In genomic region chr10:61902448-61903183, GRCh38 we compare ENCODE assay signal across 1 cellular context.
TF ChIP-seq lines count a peak whose summit lies in the region.

No MANE protein-coding gene starts in this region.

TF ChIP-seq in HEK293, 187 proteins besides CTCF, POLR2A, EP300 and RAD21 (continued from another document and continues in another):
- TF ChIP-seq, protein P1, sequence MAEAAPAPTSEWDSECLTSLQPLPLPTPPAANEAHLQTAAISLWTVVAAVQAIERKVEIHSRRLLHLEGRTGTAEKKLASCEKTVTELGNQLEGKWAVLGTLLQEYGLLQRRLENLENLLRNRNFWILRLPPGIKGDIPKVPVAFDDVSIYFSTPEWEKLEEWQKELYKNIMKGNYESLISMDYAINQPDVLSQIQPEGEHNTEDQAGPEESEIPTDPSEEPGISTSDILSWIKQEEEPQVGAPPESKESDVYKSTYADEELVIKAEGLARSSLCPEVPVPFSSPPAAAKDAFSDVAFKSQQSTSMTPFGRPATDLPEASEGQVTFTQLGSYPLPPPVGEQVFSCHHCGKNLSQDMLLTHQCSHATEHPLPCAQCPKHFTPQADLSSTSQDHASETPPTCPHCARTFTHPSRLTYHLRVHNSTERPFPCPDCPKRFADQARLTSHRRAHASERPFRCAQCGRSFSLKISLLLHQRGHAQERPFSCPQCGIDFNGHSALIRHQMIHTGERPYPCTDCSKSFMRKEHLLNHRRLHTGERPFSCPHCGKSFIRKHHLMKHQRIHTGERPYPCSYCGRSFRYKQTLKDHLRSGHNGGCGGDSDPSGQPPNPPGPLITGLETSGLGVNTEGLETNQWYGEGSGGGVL (tag by site-specific recombination; IDR thresholded peaks at IDR 0.05): peak; percentile 56; the same call in 1 of the 2 replicates
- TF ChIP-seq ZNF544 (tag by site-specific recombination; IDR thresholded peaks at IDR 0.05) (no peak), SCRT1 (tag by site-specific recombination; IDR thresholded peaks at IDR 0.05; ENCODE audit: borderline replicate concordance) (peak; percentile 57; the same call in 1 of the 2 replicates), ZNF76 (tag by site-specific recombination; IDR thresholded peaks at IDR 0.05; ENCODE audit: borderline replicate concordance, low read depth) (no peak), ZNF184 (tag by site-specific recombination; IDR thresholded peaks at IDR 0.05) (no peak), ZBTB48 (tag by site-specific recombination; IDR thresholded peaks at IDR 0.05) (no peak), ZNF48 (tag by site-specific recombination; IDR thresholded peaks at IDR 0.05) (no peak), ZBTB7A (tag by site-specific recombination; IDR thresholded peaks at IDR 0.05; ENCODE audit: low read depth) (no peak), ZBTB8A (tag by site-specific recombination; IDR thresholded peaks at IDR 0.05) (no peak), SCRT2 (tag by site-specific recombination; IDR thresholded peaks at IDR 0.05) (peak; percentile 87; the same call in 1 of the 2 replicates), ZNF629 (tag by site-specific recombination; IDR thresholded peaks at IDR 0.05) (peak; percentile 78), ZNF157 (tag by site-specific recombination; IDR thresholded peaks at IDR 0.05) (no peak), ZNF449 (tag by site-specific recombination; IDR thresholded peaks at IDR 0.05) (no peak), KLF8 (tag by site-specific recombination; IDR thresholded peaks at IDR 0.05) (peak; percentile 74; the same call in 1 of the 2 replicates), ZNF311 (tag by site-specific recombination; IDR thresholded peaks at IDR 0.05; ENCODE audit: borderline replicate concordance) (no peak), ZNF529 (tag by site-specific recombination; IDR thresholded peaks at IDR 0.05; ENCODE audit: insufficient replicate concordance) (no peak), ZBTB10 (tag by site-specific recombination; IDR thresholded peaks at IDR 0.05) (no peak), ZNF610 (tag by site-specific recombination; IDR thresholded peaks at IDR 0.05; ENCODE audit: borderline replicate concordance) (no peak), GLI2 (tag by site-specific recombination; IDR thresholded peaks at IDR 0.05; ENCODE audit: borderline replicate concordance, low read depth) (no peak), ZNF837 (tag by site-specific recombination; IDR thresholded peaks at IDR 0.05) (no peak), ZNF571 (tag by site-specific recombination; IDR thresholded peaks at IDR 0.05) (no peak), ZNF223 (tag by site-specific recombination; IDR thresholded peaks at IDR 0.05) (no peak), ZNF10 (tag by site-specific recombination; IDR thresholded peaks at IDR 0.05) (no peak), ZNF624 (tag by site-specific recombination; IDR thresholded peaks at IDR 0.05) (no peak)
- TF ChIP-seq, protein P2, sequence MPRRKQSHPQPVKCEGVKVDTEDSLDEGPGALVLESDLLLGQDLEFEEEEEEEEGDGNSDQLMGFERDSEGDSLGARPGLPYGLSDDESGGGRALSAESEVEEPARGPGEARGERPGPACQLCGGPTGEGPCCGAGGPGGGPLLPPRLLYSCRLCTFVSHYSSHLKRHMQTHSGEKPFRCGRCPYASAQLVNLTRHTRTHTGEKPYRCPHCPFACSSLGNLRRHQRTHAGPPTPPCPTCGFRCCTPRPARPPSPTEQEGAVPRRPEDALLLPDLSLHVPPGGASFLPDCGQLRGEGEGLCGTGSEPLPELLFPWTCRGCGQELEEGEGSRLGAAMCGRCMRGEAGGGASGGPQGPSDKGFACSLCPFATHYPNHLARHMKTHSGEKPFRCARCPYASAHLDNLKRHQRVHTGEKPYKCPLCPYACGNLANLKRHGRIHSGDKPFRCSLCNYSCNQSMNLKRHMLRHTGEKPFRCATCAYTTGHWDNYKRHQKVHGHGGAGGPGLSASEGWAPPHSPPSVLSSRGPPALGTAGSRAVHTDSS (tag by site-specific recombination; IDR thresholded peaks at IDR 0.05): no peak
- TF ChIP-seq, protein P3, sequence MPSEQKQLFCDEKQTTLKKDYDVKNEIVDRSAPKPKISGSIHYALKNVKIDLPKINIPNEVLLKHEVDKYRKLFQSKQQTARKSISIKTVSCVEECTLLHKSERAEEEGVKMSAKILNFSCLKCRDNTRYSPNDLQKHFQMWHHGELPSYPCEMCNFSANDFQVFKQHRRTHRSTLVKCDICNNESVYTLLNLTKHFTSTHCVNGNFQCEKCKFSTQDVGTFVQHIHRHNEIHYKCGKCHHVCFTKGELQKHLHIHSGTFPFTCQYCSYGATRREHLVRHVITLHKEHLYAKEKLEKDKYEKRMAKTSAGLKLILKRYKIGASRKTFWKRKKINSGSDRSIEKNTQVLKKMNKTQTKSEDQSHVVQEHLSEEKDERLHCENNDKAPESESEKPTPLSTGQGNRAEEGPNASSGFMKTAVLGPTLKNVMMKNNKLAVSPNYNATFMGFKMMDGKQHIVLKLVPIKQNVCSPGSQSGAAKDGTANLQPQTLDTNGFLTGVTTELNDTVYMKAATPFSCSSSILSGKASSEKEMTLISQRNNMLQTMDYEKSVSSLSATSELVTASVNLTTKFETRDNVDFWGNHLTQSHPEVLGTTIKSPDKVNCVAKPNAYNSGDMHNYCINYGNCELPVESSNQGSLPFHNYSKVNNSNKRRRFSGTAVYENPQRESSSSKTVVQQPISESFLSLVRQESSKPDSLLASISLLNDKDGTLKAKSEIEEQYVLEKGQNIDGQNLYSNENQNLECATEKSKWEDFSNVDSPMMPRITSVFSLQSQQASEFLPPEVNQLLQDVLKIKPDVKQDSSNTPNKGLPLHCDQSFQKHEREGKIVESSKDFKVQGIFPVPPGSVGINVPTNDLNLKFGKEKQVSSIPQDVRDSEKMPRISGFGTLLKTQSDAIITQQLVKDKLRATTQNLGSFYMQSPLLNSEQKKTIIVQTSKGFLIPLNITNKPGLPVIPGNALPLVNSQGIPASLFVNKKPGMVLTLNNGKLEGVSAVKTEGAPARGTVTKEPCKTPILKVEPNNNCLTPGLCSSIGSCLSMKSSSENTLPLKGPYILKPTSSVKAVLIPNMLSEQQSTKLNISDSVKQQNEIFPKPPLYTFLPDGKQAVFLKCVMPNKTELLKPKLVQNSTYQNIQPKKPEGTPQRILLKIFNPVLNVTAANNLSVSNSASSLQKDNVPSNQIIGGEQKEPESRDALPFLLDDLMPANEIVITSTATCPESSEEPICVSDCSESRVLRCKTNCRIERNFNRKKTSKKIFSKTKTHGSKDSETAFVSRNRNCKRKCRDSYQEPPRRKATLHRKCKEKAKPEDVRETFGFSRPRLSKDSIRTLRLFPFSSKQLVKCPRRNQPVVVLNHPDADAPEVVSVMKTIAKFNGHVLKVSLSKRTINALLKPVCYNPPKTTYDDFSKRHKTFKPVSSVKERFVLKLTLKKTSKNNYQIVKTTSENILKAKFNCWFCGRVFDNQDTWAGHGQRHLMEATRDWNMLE (tag by site-specific recombination; conservative IDR thresholded peaks at IDR 0.05; ENCODE audit: low read depth): no peak
- TF ChIP-seq, protein P4, sequence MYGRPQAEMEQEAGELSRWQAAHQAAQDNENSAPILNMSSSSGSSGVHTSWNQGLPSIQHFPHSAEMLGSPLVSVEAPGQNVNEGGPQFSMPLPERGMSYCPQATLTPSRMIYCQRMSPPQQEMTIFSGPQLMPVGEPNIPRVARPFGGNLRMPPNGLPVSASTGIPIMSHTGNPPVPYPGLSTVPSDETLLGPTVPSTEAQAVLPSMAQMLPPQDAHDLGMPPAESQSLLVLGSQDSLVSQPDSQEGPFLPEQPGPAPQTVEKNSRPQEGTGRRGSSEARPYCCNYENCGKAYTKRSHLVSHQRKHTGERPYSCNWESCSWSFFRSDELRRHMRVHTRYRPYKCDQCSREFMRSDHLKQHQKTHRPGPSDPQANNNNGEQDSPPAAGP (tag by site-specific recombination; IDR thresholded peaks at IDR 0.05): 0 out of 2 replicates have a peak, but pooled peaks have one; percentile 20
- TF ChIP-seq, protein P5, sequence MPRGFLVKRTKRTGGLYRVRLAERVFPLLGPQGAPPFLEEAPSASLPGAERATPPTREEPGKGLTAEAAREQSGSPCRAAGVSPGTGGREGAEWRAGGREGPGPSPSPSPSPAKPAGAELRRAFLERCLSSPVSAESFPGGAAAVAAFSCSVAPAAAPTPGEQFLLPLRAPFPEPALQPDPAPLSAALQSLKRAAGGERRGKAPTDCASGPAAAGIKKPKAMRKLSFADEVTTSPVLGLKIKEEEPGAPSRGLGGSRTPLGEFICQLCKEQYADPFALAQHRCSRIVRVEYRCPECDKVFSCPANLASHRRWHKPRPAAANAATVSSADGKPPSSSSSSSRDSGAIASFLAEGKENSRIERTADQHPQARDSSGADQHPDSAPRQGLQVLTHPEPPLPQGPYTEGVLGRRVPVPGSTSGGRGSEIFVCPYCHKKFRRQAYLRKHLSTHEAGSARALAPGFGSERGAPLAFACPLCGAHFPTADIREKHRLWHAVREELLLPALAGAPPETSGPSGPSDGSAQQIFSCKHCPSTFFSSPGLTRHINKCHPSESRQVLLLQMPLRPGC (tag by site-specific recombination; IDR thresholded peaks at IDR 0.05): peak; percentile 77
- TF ChIP-seq, protein P6, sequence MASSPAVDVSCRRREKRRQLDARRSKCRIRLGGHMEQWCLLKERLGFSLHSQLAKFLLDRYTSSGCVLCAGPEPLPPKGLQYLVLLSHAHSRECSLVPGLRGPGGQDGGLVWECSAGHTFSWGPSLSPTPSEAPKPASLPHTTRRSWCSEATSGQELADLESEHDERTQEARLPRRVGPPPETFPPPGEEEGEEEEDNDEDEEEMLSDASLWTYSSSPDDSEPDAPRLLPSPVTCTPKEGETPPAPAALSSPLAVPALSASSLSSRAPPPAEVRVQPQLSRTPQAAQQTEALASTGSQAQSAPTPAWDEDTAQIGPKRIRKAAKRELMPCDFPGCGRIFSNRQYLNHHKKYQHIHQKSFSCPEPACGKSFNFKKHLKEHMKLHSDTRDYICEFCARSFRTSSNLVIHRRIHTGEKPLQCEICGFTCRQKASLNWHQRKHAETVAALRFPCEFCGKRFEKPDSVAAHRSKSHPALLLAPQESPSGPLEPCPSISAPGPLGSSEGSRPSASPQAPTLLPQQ (tag by site-specific recombination; IDR thresholded peaks at IDR 0.05): peak; percentile 97
- TF ChIP-seq, protein P7, sequence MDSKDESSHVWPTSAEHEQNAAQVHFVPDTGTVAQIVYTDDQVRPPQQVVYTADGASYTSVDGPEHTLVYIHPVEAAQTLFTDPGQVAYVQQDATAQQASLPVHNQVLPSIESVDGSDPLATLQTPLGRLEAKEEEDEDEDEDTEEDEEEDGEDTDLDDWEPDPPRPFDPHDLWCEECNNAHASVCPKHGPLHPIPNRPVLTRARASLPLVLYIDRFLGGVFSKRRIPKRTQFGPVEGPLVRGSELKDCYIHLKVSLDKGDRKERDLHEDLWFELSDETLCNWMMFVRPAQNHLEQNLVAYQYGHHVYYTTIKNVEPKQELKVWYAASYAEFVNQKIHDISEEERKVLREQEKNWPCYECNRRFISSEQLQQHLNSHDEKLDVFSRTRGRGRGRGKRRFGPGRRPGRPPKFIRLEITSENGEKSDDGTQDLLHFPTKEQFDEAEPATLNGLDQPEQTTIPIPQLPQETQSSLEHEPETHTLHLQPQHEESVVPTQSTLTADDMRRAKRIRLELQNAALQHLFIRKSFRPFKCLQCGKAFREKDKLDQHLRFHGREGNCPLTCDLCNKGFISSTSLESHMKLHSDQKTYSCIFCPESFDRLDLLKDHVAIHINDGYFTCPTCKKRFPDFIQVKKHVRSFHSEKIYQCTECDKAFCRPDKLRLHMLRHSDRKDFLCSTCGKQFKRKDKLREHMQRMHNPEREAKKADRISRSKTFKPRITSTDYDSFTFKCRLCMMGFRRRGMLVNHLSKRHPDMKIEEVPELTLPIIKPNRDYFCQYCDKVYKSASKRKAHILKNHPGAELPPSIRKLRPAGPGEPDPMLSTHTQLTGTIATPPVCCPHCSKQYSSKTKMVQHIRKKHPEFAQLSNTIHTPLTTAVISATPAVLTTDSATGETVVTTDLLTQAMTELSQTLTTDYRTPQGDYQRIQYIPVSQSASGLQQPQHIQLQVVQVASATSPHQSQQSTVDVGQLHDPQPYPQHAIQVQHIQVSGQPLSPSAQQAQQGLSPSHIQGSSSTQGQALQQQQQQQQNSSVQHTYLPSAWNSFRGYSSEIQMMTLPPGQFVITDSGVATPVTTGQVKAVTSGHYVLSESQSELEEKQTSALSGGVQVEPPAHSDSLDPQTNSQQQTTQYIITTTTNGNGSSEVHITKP (tag by site-specific recombination; IDR thresholded peaks at IDR 0.05): no peak; the same call in none of the 2 replicates
